Comparison of ENCODE assay signal across 15 cellular contexts in genomic region chr2:99864561-99865216, GRCh38.
DNase-seq lines count a peak whose midpoint lies in the region; ATAC-seq and TF ChIP-seq lines count a peak whose summit lies in the region.
"Had no signal": no experiment of that assay in that cellular context is flagged by ENCODE, and none has a peak within 500 bp of the region (broad histone marks: within the 10 kb centered on the region; RNA-seq: fewer than 3 reads in every experiment).

No MANE protein-coding gene starts in this region.

- DNase-seq in AG10803 (ENCODE audit: low read depth): peak; percentile 78
- DNase-seq in cardiac fibroblast (ENCODE audit: low read depth in 2 of 2): peak; percentile 51 to 63
- no peak for DNase-seq in lower lobe of right lung
- DNase-seq in mucosa of gallbladder (ENCODE audit: low spot score): no peak
- no peak for DNase-seq in occipital lobe (lab: John Stamatoyannopoulos, UW)
- no peak for DNase-seq in coronary artery (ENCODE audit: low spot score)
- DNase-seq: activated CD4-positive, CD25-positive, alpha-beta regulatory T cell; CD4-positive, alpha-beta T cell; NCI-H1105; NCI-H524; SHP77; stimulated activated CD8-positive, alpha-beta memory T cell treated with anti-CD3 and anti-CD28 coated beads, Interleukin-4, amount 100 ng/mL, for 48 hours had no signal

- H3K36me3 ChIP-seq in HEK293 (ENCODE audit: control insufficient read depth in 2 of 2, insufficient read depth in 1 of 2, low read length in 2 of 2) (no peaks in the 10 kb centered on the region), lower lobe of right lung (no peaks in the 10 kb centered on the region)

- no peaks in the 10 kb centered on the region for H3K27me3 ChIP-seq in lower lobe of right lung (ENCODE audit: low read depth)

- no peak overlapping the region for H3K4me3 ChIP-seq in AG10803 (ENCODE audit: low read length)
- no peak overlapping the region for H3K4me3 ChIP-seq in HEK293 (ENCODE audit: low read depth, low read length)
- no peak overlapping the region for H3K4me3 ChIP-seq in cardiac fibroblast (replicated peaks in 1 of 2; ENCODE audit: low read depth in 2 of 2, low read length in 2 of 2)
- no peak overlapping the region for H3K4me3 ChIP-seq in lower lobe of right lung
- H3K4me3 ChIP-seq in coronary artery: no peak overlapping the region
- H3K4me3 ChIP-seq: GM23338 had no signal

- H3K4me1 ChIP-seq in HEK293 (ENCODE audit: control insufficient read depth, insufficient read depth, low read length) (peaks cover 10% of the 10 kb centered on the region), lower lobe of right lung (peaks cover 33% of the 10 kb centered on the region)

- H3K27ac ChIP-seq in HEK293 (ENCODE audit: extremely low read depth, low read depth, low read length) (no peak overlapping the region), lower lobe of right lung (no peak overlapping the region), coronary artery (no peak overlapping the region)

- CTCF ChIA-PET in HEK293 (lab: Yijun Ruan, JAX): no interaction called here

- intact Hi-C loops in lower lobe of right lung (cut with DNase I): no loop called here

- ATAC-seq in lower lobe of right lung (peak; percentile 47 to 60), HG03280 (IDR thresholded peaks at IDR 0.05; ENCODE audit: unreplicated experiment) (no peak)
- ATAC-seq: GM23338 had no signal

- TF ChIP-seq CTCF in AG10803 (conservative IDR thresholded peaks at IDR 0.05; ENCODE audit: low read length) (no peak), HEK293 (tag by site-specific recombination; IDR thresholded peaks at IDR 0.05) (no peak), cardiac fibroblast (IDR thresholded peaks at IDR 0.05; ENCODE audit: low read depth, low read length) (no peak), lower lobe of right lung (IDR thresholded peaks at IDR 0.05) (no peak), coronary artery (IDR thresholded peaks at IDR 0.05) (no peak)

- POLR2A ChIA-PET in HEK293 (lab: Yijun Ruan, JAX): interaction anchor here (0.5 kb wide), 1 partner anchor 192 kb away, joined by 5 read pairs; no protein-coding TSS in a partner anchor

- H3K9me3 ChIP-seq in HEK293 (ENCODE audit: control insufficient read depth, insufficient read depth, low read depth, low read length) (no peaks in the 10 kb centered on the region), lower lobe of right lung (no peaks in the 10 kb centered on the region)

TF ChIP-seq in HEK293, 187 proteins besides CTCF, POLR2A, EP300 and RAD21:
- TF ChIP-seq SCRT2 (tag by site-specific recombination; IDR thresholded peaks at IDR 0.05) (0 out of 2 replicates have a peak, but pooled peaks have one; percentile 13), ZFP3 (tag by site-specific recombination; IDR thresholded peaks at IDR 0.05; ENCODE audit: low read depth) (no peak), SCRT1 (tag by site-specific recombination; IDR thresholded peaks at IDR 0.05; ENCODE audit: borderline replicate concordance) (no peak), HOXA7 (CRISPR knock-in tag; IDR thresholded peaks at IDR 0.05; ENCODE audit: borderline replicate concordance) (no peak)

Comparison
In these comparisons a context has a peak if more than half of its experiments do, and no peak if none do; other contexts are left out.
1. DNase-seq: peak in AG10803 (single experiment) and cardiac fibroblast (2 of 2); none in lower lobe of right lung (single experiment), mucosa of gallbladder (single experiment), occipital lobe (single experiment) and coronary artery (single experiment).